In genomic region chr11:24617856-24618255, GRCh38 we compare ENCODE assay signal across 2 cellular contexts.
TF ChIP-seq lines count a peak whose summit lies in the region.

No MANE protein-coding gene starts in this region.

TF ChIP-seq in GM23338, 12 proteins besides CTCF, POLR2A, EP300 and RAD21:
- TF ChIP-seq ZNF462 (CRISPR knock-in tag; IDR thresholded peaks at IDR 0.05), result no peak
- TF ChIP-seq STAT1 (IDR thresholded peaks at IDR 0.05; ENCODE audit: unreplicated experiment), result no peak
- no peak for TF ChIP-seq EZH2phosphoT487 (IDR thresholded peaks at IDR 0.05; ENCODE audit: unreplicated experiment)
- TF ChIP-seq, protein P1, sequence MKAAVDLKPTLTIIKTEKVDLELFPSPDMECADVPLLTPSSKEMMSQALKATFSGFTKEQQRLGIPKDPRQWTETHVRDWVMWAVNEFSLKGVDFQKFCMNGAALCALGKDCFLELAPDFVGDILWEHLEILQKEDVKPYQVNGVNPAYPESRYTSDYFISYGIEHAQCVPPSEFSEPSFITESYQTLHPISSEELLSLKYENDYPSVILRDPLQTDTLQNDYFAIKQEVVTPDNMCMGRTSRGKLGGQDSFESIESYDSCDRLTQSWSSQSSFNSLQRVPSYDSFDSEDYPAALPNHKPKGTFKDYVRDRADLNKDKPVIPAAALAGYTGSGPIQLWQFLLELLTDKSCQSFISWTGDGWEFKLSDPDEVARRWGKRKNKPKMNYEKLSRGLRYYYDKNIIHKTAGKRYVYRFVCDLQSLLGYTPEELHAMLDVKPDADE (IDR thresholded peaks at IDR 0.05), result no peak
- TF ChIP-seq JUNB (IDR thresholded peaks at IDR 0.05; ENCODE audit: unreplicated experiment), result no peak
- TF ChIP-seq, protein P2, sequence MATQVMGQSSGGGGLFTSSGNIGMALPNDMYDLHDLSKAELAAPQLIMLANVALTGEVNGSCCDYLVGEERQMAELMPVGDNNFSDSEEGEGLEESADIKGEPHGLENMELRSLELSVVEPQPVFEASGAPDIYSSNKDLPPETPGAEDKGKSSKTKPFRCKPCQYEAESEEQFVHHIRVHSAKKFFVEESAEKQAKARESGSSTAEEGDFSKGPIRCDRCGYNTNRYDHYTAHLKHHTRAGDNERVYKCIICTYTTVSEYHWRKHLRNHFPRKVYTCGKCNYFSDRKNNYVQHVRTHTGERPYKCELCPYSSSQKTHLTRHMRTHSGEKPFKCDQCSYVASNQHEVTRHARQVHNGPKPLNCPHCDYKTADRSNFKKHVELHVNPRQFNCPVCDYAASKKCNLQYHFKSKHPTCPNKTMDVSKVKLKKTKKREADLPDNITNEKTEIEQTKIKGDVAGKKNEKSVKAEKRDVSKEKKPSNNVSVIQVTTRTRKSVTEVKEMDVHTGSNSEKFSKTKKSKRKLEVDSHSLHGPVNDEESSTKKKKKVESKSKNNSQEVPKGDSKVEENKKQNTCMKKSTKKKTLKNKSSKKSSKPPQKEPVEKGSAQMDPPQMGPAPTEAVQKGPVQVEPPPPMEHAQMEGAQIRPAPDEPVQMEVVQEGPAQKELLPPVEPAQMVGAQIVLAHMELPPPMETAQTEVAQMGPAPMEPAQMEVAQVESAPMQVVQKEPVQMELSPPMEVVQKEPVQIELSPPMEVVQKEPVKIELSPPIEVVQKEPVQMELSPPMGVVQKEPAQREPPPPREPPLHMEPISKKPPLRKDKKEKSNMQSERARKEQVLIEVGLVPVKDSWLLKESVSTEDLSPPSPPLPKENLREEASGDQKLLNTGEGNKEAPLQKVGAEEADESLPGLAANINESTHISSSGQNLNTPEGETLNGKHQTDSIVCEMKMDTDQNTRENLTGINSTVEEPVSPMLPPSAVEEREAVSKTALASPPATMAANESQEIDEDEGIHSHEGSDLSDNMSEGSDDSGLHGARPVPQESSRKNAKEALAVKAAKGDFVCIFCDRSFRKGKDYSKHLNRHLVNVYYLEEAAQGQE (IDR thresholded peaks at IDR 0.05; ENCODE audit: unreplicated experiment), result no peak
- no peak for TF ChIP-seq NANOG (IDR thresholded peaks at IDR 0.05; ENCODE audit: borderline replicate concordance)
- no peak for TF ChIP-seq POLR2AphosphoS5 (IDR thresholded peaks at IDR 0.05; ENCODE audit: low read depth)
- TF ChIP-seq ZNF331 (CRISPR knock-in tag; IDR thresholded peaks at IDR 0.05; ENCODE audit: low read depth), result no peak
- TF ChIP-seq ZNF114 (CRISPR knock-in tag; IDR thresholded peaks at IDR 0.05), result no peak
- no peak for TF ChIP-seq CREB1 (CRISPR knock-in tag; IDR thresholded peaks at IDR 0.05; ENCODE audit: low read depth)
- no peak for TF ChIP-seq EZH2 (IDR thresholded peaks at IDR 0.05; ENCODE audit: low read depth, unreplicated experiment)

TF ChIP-seq in H1, 55 proteins besides CTCF, POLR2A, EP300 and RAD21:
- TF ChIP-seq HDAC2 (IDR thresholded peaks at IDR 0.05; ENCODE audit: borderline replicate concordance in 1 of 2, low read depth in 2 of 2, low read length in 2 of 2) (no peak), CHD1 (IDR thresholded peaks at IDR 0.05; ENCODE audit: low read depth, low read length) (no peak), TEAD4 (IDR thresholded peaks at IDR 0.05; ENCODE audit: low read depth, low read length) (no peak), BACH1 (IDR thresholded peaks at IDR 0.05; ENCODE audit: low read length) (no peak), POLR2AphosphoS5 (IDR thresholded peaks at IDR 0.05; ENCODE audit: low read depth, low read length) (no peak), SIX5 (IDR thresholded peaks at IDR 0.05; ENCODE audit: low read depth, low read length) (no peak), SP2 (IDR thresholded peaks at IDR 0.05; ENCODE audit: low read length) (no peak), RFX5 (IDR thresholded peaks at IDR 0.05; ENCODE audit: borderline replicate concordance, low read depth, low read length) (no peak), SRF (IDR thresholded peaks at IDR 0.05; ENCODE audit: low read depth, low read length) (no peak), SP4 (IDR thresholded peaks at IDR 0.05; ENCODE audit: low read length) (no peak), NANOG (IDR thresholded peaks at IDR 0.05; ENCODE audit: insufficient read depth, low read depth, low read length, poor library complexity, severe bottlenecking) (no peak), FOSL1 (IDR thresholded peaks at IDR 0.05; ENCODE audit: insufficient read depth, low read depth, low read length) (no peak), ZNF274 (IDR thresholded peaks at IDR 0.05; ENCODE audit: borderline replicate concordance, extremely low read depth, low read length) (no peak)
- TF ChIP-seq, protein P3, sequence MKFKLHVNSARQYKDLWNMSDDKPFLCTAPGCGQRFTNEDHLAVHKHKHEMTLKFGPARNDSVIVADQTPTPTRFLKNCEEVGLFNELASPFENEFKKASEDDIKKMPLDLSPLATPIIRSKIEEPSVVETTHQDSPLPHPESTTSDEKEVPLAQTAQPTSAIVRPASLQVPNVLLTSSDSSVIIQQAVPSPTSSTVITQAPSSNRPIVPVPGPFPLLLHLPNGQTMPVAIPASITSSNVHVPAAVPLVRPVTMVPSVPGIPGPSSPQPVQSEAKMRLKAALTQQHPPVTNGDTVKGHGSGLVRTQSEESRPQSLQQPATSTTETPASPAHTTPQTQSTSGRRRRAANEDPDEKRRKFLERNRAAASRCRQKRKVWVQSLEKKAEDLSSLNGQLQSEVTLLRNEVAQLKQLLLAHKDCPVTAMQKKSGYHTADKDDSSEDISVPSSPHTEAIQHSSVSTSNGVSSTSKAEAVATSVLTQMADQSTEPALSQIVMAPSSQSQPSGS (IDR thresholded peaks at IDR 0.05; ENCODE audit: low read length), result no peak
